29 cellular contexts compared by ENCODE assay signal in the genomic region with DNA sequence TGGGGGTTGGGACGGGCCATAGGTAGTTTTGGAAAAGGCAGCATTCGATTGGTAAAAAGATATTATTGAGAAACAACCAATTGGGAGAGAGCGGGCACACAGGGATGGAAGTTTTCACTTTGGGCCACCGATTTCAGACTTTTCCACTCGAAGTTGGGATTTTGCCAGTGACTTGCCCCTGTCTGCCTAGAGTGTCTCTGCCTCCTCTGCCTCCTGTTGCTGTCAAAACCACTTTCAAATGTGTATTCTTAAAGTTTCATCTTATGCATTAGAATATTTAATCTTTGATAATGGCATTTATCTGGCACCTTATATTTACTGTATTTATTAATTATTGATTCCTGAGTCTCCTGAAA.
"Had no signal": no experiment of that assay in that cellular context is flagged by ENCODE, and none has a peak within 500 bp of the region (broad histone marks: within the 10 kb centered on the region; RNA-seq: fewer than 3 reads in every experiment).

No MANE protein-coding gene starts in this region.

- H3K27me3 ChIP-seq: adrenal gland, body of pancreas, dorsolateral prefrontal cortex, esophagus muscularis mucosa, foreskin keratinocyte, gastrocnemius medialis, heart left ventricle had no signal

- H3K9me3 ChIP-seq: adrenal gland, body of pancreas, esophagus muscularis mucosa, gastrocnemius medialis, heart left ventricle had no signal

- H3K4me1 ChIP-seq: adrenal gland, esophagus muscularis mucosa, foreskin keratinocyte, gastrocnemius medialis, heart left ventricle had no signal

- DNase-seq: activated CD4-positive, alpha-beta memory T cell treated with anti-CD3 and anti-CD28 coated beads for 36 hours; activated CD4-positive, alpha-beta T cell treated with anti-CD3 and anti-CD28 coated beads for 36 hours; activated CD4-positive, alpha-beta T cell treated with anti-CD3 and anti-CD28 coated beads, Interleukin-2, amount 10 ng/mL, durations not matched to agents 24 days and 14 days; activated CD4-positive, CD25-positive, alpha-beta regulatory T cell; activated CD4-positive, CD25-positive, alpha-beta regulatory T cell treated with anti-CD3 and anti-CD28 coated beads, Interleukin-2, amount 50 U/mL, for 72 hours; activated CD8-positive, alpha-beta memory T cell treated with anti-CD3 and anti-CD28 coated beads, Interleukin-2, amount 10 ng/mL, durations not matched to agents 7 days and 5 days; activated CD8-positive, alpha-beta memory T cell treated with anti-CD3 and anti-CD28 coated beads, Interleukin-2, amount 50 U/mL, for 4 hours; activated CD8-positive, alpha-beta T cell treated with anti-CD3 and anti-CD28 coated beads, Interleukin-2, amount 10 ng/mL, durations not matched to agents 7 days and 5 days; activated effector memory CD4-positive, alpha-beta T cell treated with anti-CD3 and anti-CD28 coated beads, Interleukin-2, amount 50 U/mL, for 16 hours; activated naive CD4-positive, alpha-beta T cell treated with anti-CD3 and anti-CD28 coated beads for 36 hours; activated naive CD8-positive, alpha-beta T cell treated with anti-CD3 and anti-CD28 coated beads for 36 hours; activated naive CD8-positive, alpha-beta T cell treated with anti-CD3 and anti-CD28 coated beads, Interleukin-2, amount 50 U/mL, for 24 hours; activated T-cell treated with anti-CD3 and anti-CD28 coated beads, Interleukin-2, amount 50 U/mL, for 1 hour; activated T-cell treated with anti-CD3 and anti-CD28 coated beads, Interleukin-2, amount 50 U/mL, for 48 hours; adrenal gland; amygdala; aorta; effector memory CD8-positive, alpha-beta T cell; erythroblast; foreskin keratinocyte; gastrocnemius medialis; glutamatergic neuron; heart left ventricle; T-helper 17 cell; T1000 had no signal

- H3K4me3 ChIP-seq: adrenal gland, body of pancreas, coronary artery, dorsolateral prefrontal cortex, esophagus muscularis mucosa, gastrocnemius medialis, heart left ventricle had no signal

- H3K27ac ChIP-seq: adrenal gland, body of pancreas, coronary artery, esophagus muscularis mucosa, foreskin keratinocyte, gastrocnemius medialis, heart left ventricle had no signal

- ATAC-seq: activated CD4-positive, alpha-beta T cell treated with anti-CD3 and anti-CD28 coated beads for 36 hours; activated CD8-positive, alpha-beta memory T cell treated with anti-CD3 and anti-CD28 coated beads, Interleukin-2, amount 10 ng/mL, durations not matched to agents 7 days and 5 days; activated CD8-positive, alpha-beta T cell treated with anti-CD3 and anti-CD28 coated beads, Interleukin-2, amount 10 ng/mL, durations not matched to agents 7 days and 5 days; activated naive CD8-positive, alpha-beta T cell treated with anti-CD3 and anti-CD28 coated beads, Interleukin-2, amount 50 U/mL, for 24 hours; effector memory CD8-positive, alpha-beta T cell; foreskin keratinocyte; gastrocnemius medialis; T-helper 17 cell had no signal

- H3K36me3 ChIP-seq: adrenal gland, esophagus muscularis mucosa, gastrocnemius medialis, heart left ventricle had no signal
